In the genomic region with DNA sequence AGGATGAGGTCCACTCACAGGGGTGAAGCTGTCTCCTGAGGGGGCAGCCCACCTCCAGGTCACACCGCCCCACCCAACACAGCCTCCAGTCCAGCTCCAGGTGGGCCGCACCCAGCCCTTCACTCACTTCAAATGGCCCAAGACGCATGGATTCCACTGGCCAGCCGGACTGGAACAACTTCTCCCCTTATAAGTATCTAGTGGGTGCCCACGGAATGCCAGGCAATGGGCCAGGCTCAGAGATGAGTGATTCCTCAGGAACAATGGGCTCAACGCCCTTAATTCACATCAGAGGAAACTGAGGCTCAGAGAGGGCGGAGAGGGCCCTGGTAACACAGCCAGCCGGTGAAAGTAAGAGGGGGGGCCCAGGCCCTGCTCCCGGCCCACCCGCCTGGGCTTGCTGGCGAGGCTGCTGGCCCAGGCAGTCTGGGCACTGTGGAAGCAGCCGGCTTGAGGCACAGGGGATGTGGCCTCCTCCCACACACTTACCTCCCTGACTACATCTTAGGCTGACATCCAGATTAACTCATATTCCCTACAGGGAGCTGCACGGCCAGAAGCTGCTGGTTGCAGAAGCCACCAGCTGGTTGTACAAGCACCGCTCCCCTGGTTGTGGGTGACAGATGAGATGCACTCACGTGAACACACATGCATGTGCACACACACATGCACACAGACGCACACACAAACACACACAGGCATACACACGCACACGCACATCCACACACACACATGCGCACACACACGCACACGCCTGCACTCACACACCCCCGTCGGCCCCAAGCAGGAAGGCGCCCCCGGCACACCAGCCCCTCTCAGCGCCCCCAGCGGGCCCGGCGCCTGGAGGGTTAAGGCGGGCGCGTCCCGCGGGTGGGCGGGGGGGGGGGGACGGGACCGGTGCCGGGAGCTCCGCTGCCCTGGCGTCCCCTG, we compare ENCODE assay signal across 8 cellular contexts. TPM values are rescaled to one million over a fixed set of nuclear protein-coding genes. Genes with fewer than 3 reads are reported as not detected.
DNase-seq lines count a peak whose midpoint lies in the region; ATAC-seq and TF ChIP-seq lines count a peak whose summit lies in the region.

No MANE protein-coding gene starts in this region.

- H3K4me1 ChIP-seq in CD8-positive, alpha-beta T cell (ENCODE audit: insufficient read depth, low read length) = no peaks in the 10 kb centered on the region
- peaks cover 0 to 51% (median 29%) of the 10 kb centered on the region in 12 donors for H3K4me1 ChIP-seq in heart left ventricle
- no peaks in the 10 kb centered on the region for H3K4me1 ChIP-seq in Karpas-422 (ENCODE audit: low read length)

- no peak overlapping the region for H3K4me2 ChIP-seq in Karpas-422 (ENCODE audit: low read depth, low read length, poor library complexity, severe bottlenecking)

- no peak for TF ChIP-seq RAD21 in Ishikawa (IDR thresholded peaks at IDR 0.05; ENCODE audit: low read depth)

- intact Hi-C loops in CD8-positive, alpha-beta T cell (cut with DNase I, micrococcal nuclease) = no loop called here
- intact Hi-C loops in heart left ventricle (cut with DNase I) = loop anchor here in 8 of 10 donors (1.0 to 5.0 kb wide), 5 partner anchors 39 to 44 kb away; no protein-coding TSS in a partner anchor
- intact Hi-C loops in posterior cingulate gyrus (cut with DNase I) = loop anchor here (2.0 to 5.0 kb wide), 2 partner anchors 41 to 43 kb away; no protein-coding TSS in a partner anchor

- no peak overlapping the region for H2AFZ ChIP-seq in Karpas-422 (ENCODE audit: low read length)

- no peak overlapping the region for H3K4me3 ChIP-seq in CD8-positive, alpha-beta T cell (ENCODE audit: low read depth, low read length)
- H3K4me3 ChIP-seq in heart left ventricle = peak overlapping the region; percentile 53 to 96 (median 70)
- H3K4me3 ChIP-seq in Karpas-422 (ENCODE audit: low read length) = no peak overlapping the region

- ATAC-seq in CD8-positive, alpha-beta T cell = no peak
- ATAC-seq in heart left ventricle = peak in 3 of 4 donors; percentile 14 to 54 (median 46)

- H3K36me3 Mint-ChIP-seq in CD8-positive, alpha-beta T cell = no peaks in the 10 kb centered on the region
- H3K36me3 Mint-ChIP-seq in activated naive CD8-positive, alpha-beta T cell treated with anti-CD3 and anti-CD28 coated beads for 36 hours = no peaks in the 10 kb centered on the region

- TF ChIP-seq POLR2A in heart left ventricle (IDR thresholded peaks at IDR 0.05) = no peak

- H3K27me3 Mint-ChIP-seq in CD8-positive, alpha-beta T cell (ENCODE audit: low read depth) = peaks cover 40% of the 10 kb centered on the region
- peaks cover 47% of the 10 kb centered on the region for H3K27me3 Mint-ChIP-seq in activated naive CD8-positive, alpha-beta T cell treated with anti-CD3 and anti-CD28 coated beads for 36 hours

- TF ChIP-seq EP300 in Ishikawa (IDR thresholded peaks at IDR 0.05; ENCODE audit: borderline replicate concordance) = no peak; the same call in 1 of the 2 replicates

- H3K36me3 ChIP-seq in CD8-positive, alpha-beta T cell (ENCODE audit: insufficient read depth, low read length) = no peaks in the 10 kb centered on the region
- peaks cover 0 to 15% (median 11%) of the 10 kb centered on the region in 9 donors for H3K36me3 ChIP-seq in heart left ventricle
- no peaks in the 10 kb centered on the region for H3K36me3 ChIP-seq in Karpas-422 (ENCODE audit: insufficient read depth, low read length)

- peaks cover 6% of the 10 kb centered on the region for H3K27me3 ChIP-seq in CD8-positive, alpha-beta T cell (ENCODE audit: insufficient read depth, low read length)
- H3K27me3 ChIP-seq in heart left ventricle (peaks cover 0 to 7% (median 0%) of the 10 kb centered on the region in 9 donors), Karpas-422 (ENCODE audit: low read length) (no peaks in the 10 kb centered on the region)

- CTCF ChIA-PET in CD8-positive, alpha-beta T cell (lab: Charles Lee) = interaction anchor here (0.6 kb wide), 1 partner anchor 1390 kb away, joined by 3 read pairs; no protein-coding TSS in a partner anchor

- H4K20me1 ChIP-seq in Karpas-422 (ENCODE audit: insufficient read depth, low read depth, low read length) = no peaks in the 10 kb centered on the region

- no peak overlapping the region for H3K27ac Mint-ChIP-seq in CD8-positive, alpha-beta T cell
- H3K27ac Mint-ChIP-seq in activated naive CD8-positive, alpha-beta T cell treated with anti-CD3 and anti-CD28 coated beads for 36 hours = no peak overlapping the region

- no peak for TF ChIP-seq CTCF in CD8-positive, alpha-beta T cell (IDR thresholded peaks at IDR 0.05)
- TF ChIP-seq CTCF in heart left ventricle (IDR thresholded peaks at IDR 0.05) = no peak

- H3K9me3 ChIP-seq in CD8-positive, alpha-beta T cell (ENCODE audit: low read length) = no peaks in the 10 kb centered on the region
- H3K9me3 ChIP-seq in heart left ventricle (no peaks in the 10 kb centered on the region), Karpas-422 (ENCODE audit: low read length) (no peaks in the 10 kb centered on the region)

- no peaks in the 10 kb centered on the region for H3K9me3 Mint-ChIP-seq in CD8-positive, alpha-beta T cell
- H3K9me3 Mint-ChIP-seq in activated naive CD8-positive, alpha-beta T cell treated with anti-CD3 and anti-CD28 coated beads for 36 hours = no peaks in the 10 kb centered on the region

- POLR2A ChIA-PET in CD8-positive, alpha-beta T cell (lab: Charles Lee) = no interaction called here

- no peaks in the 10 kb centered on the region for H3K9me2 ChIP-seq in Karpas-422 (replicated peaks; ENCODE audit: insufficient read depth, low read length)

- peaks cover 3% of the 10 kb centered on the region for H3K4me1 Mint-ChIP-seq in CD8-positive, alpha-beta T cell (ENCODE audit: low read depth)
- peaks cover 3% of the 10 kb centered on the region for H3K4me1 Mint-ChIP-seq in activated naive CD8-positive, alpha-beta T cell treated with anti-CD3 and anti-CD28 coated beads for 36 hours

- H3K9ac ChIP-seq in Karpas-422 (ENCODE audit: low read length) = no peak overlapping the region

- 16 to 27% (median 25%) methylated on average over 23 to 40 of the region's 40 CpGs for WGBS in heart left ventricle, 4 donors

- no peaks in the 10 kb centered on the region for H3K79me2 ChIP-seq in Karpas-422 (ENCODE audit: low read length)

- no peak for DNase-seq in CD8-positive, alpha-beta T cell
- no peak for DNase-seq in activated naive CD8-positive, alpha-beta T cell treated with anti-CD3 and anti-CD28 coated beads for 36 hours
- DNase-seq in heart left ventricle (peak in 4 of 5 donors; percentile 48 to 79 (median 62)), posterior cingulate gyrus (peak in 6 of 10 donors; percentile 29 to 88 (median 44)), Karpas-422 (no peak), NCI-H2029 (lab: John Stamatoyannopoulos, UW) (no peak), activated gamma-delta T cell treated with Interleukin-2 at 50 U/mL for 16 hours (no peak)

- no peak overlapping the region for H3K27ac ChIP-seq in CD8-positive, alpha-beta T cell (ENCODE audit: low read depth, low read length)
- H3K27ac ChIP-seq in heart left ventricle (peak overlapping the region; percentile 68 to 96 (median 91)), Karpas-422 (ENCODE audit: low read length) (no peak overlapping the region)

- peak overlapping the region; percentile 87 for H3K4me3 Mint-ChIP-seq in CD8-positive, alpha-beta T cell
- peak overlapping the region; percentile 71 for H3K4me3 Mint-ChIP-seq in activated naive CD8-positive, alpha-beta T cell treated with anti-CD3 and anti-CD28 coated beads for 36 hours

TF ChIP-seq in Ishikawa, 13 proteins besides CTCF, POLR2A, EP300 and RAD21 (continues in another document):
- TF ChIP-seq TEAD4 (IDR thresholded peaks at IDR 0.05) (0 out of 2 replicates have a peak, but pooled peaks have one; percentile 11), FOXM1 (IDR thresholded peaks at IDR 0.05; ENCODE audit: borderline replicate concordance, low read depth) (no peak), TAF1 (IDR thresholded peaks at IDR 0.05; ENCODE audit: low read depth) (no peak), YY1 (IDR thresholded peaks at IDR 0.05; ENCODE audit: low read depth) (no peak), CEBPB (IDR thresholded peaks at IDR 0.05) (no peak), ZBTB7A (IDR thresholded peaks at IDR 0.05; ENCODE audit: low read depth) (no peak; the same call in 1 of the 2 replicates), USF1 (IDR thresholded peaks at IDR 0.05) (peak; percentile 52; the same call in 1 of the 2 replicates)
- TF ChIP-seq, protein P1, sequence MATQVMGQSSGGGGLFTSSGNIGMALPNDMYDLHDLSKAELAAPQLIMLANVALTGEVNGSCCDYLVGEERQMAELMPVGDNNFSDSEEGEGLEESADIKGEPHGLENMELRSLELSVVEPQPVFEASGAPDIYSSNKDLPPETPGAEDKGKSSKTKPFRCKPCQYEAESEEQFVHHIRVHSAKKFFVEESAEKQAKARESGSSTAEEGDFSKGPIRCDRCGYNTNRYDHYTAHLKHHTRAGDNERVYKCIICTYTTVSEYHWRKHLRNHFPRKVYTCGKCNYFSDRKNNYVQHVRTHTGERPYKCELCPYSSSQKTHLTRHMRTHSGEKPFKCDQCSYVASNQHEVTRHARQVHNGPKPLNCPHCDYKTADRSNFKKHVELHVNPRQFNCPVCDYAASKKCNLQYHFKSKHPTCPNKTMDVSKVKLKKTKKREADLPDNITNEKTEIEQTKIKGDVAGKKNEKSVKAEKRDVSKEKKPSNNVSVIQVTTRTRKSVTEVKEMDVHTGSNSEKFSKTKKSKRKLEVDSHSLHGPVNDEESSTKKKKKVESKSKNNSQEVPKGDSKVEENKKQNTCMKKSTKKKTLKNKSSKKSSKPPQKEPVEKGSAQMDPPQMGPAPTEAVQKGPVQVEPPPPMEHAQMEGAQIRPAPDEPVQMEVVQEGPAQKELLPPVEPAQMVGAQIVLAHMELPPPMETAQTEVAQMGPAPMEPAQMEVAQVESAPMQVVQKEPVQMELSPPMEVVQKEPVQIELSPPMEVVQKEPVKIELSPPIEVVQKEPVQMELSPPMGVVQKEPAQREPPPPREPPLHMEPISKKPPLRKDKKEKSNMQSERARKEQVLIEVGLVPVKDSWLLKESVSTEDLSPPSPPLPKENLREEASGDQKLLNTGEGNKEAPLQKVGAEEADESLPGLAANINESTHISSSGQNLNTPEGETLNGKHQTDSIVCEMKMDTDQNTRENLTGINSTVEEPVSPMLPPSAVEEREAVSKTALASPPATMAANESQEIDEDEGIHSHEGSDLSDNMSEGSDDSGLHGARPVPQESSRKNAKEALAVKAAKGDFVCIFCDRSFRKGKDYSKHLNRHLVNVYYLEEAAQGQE (IDR thresholded peaks at IDR 0.05; ENCODE audit: low read depth) = no peak

RNA-seq across cellular contexts. Expression of gene FAM20C, which starts 1.0 kb away (rescaled TPM):
- under 1 TPM; 0.14 to 0.39 TPM for total RNA-seq in CD8-positive, alpha-beta T cell
- total RNA-seq in activated naive CD8-positive, alpha-beta T cell treated with anti-CD3 and anti-CD28 coated beads for 36 hours = 1 to 10 TPM; 1.1 TPM
- 10 to 100 TPM; 16.7 to 52.0 (median 21.0) TPM for total RNA-seq in heart left ventricle
- 10 to 100 TPM; 11.1 to 21.0 TPM for polyA plus RNA-seq in heart left ventricle
- total RNA-seq in Karpas-422 (2014; rRNA removed; shearing (Covaris generic); ENCODE audit: low replicate concordance) = not detected in 2 replicates

Comparison
In these comparisons a context has a peak if more than half of its experiments do, and no peak if none do; other contexts are left out.
1. DNase-seq: peak in heart left ventricle (4 of 5) and posterior cingulate gyrus (6 of 10); none in CD8-positive, alpha-beta T cell (0 of 7), activated naive CD8-positive, alpha-beta T cell treated with anti-CD3 and anti-CD28 coated beads for 36 hours (single experiment), Karpas-422 (single experiment), NCI-H2029 (single experiment) and activated gamma-delta T cell treated with Interleukin-2 at 50 U/mL for 16 hours (single experiment).
2. H3K27ac ChIP-seq: peak in heart left ventricle (12 of 12); none in CD8-positive, alpha-beta T cell (single experiment) and Karpas-422 (single experiment).
3. H3K4me3 ChIP-seq: peak in heart left ventricle (12 of 12); none in CD8-positive, alpha-beta T cell (single experiment) and Karpas-422 (single experiment).
4. RNA of gene FAM20C, which starts 1.0 kb away (total RNA-seq): 16.7 to 52.0 TPM in heart left ventricle; 1.1 TPM in activated naive CD8-positive, alpha-beta T cell treated with anti-CD3 and anti-CD28 coated beads for 36 hours, 0.14 to 0.39 TPM in CD8-positive, alpha-beta T cell and not detected in Karpas-422; every median in the first group is over 4 times any median in the second.
5. intact Hi-C loops: an anchor here in heart left ventricle (1.0 to 5.0 kb wide) and posterior cingulate gyrus (2.0 to 5.0 kb wide); none called in CD8-positive, alpha-beta T cell.